14 cellular contexts compared by ENCODE assay signal in the genomic region with DNA sequence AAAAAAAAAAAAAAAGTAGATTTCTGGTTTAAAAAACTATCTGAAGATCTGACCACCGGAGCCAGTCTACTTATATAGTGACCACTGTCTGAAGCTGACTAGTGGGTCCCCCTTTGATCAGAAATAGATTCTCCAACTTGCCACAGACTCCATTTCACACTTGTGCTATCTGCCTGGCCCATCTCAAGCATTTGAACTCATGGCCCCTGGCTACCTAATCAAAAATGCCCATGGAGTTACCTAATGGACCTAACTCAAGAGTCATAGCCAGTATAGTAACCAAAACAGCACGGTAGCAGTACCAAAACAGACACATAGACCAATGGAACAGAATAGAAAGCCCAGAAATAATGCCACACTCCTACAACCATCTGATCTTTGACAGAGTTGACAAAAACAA.
"Had no signal": no experiment of that assay in that cellular context is flagged by ENCODE, and none has a peak within 500 bp of the region (broad histone marks: within the 10 kb centered on the region; RNA-seq: fewer than 3 reads in every experiment).

No MANE protein-coding gene starts in this region.

- H3K4me1 ChIP-seq: gastroesophageal sphincter, left lung, transverse colon had no signal

- H3K27me3 ChIP-seq: gastroesophageal sphincter, left lung, transverse colon had no signal

- H3K9me3 ChIP-seq: gastroesophageal sphincter, left lung, transverse colon had no signal

- DNase-seq: activated CD4-positive, alpha-beta T cell treated with anti-CD3 and anti-CD28 coated beads, Interleukin-2, amount 10 ng/mL, durations not matched to agents 7 days and 5 days; activated naive CD4-positive, alpha-beta T cell; activated naive CD8-positive, alpha-beta T cell treated with anti-CD3 and anti-CD28 coated beads, Interleukin-2, amount 10 ng/mL, durations not matched to agents 7 days and 5 days; cerebellar nuclear complex; effector memory CD4-positive, alpha-beta T cell; left lung; occipital lobe; stimulated activated CD4-positive, alpha-beta T cell treated with anti-CD3 and anti-CD28 coated beads, Interleukin-15, amount 100 ng/mL, for 24 hours; stimulated activated CD4-positive, alpha-beta T cell treated with anti-CD3 and anti-CD28 coated beads, Interleukin-4, amount 100 ng/mL, for 24 hours; stimulated activated naive CD4-positive, alpha-beta T cell treated with Interleukin-2 at 50 U/mL for 16 hours; substantia nigra; transverse colon had no signal

- H3K27ac ChIP-seq: gastroesophageal sphincter, left lung, transverse colon had no signal

- H3K36me3 ChIP-seq: gastroesophageal sphincter, left lung, transverse colon had no signal

- H3K4me3 ChIP-seq: gastroesophageal sphincter, left lung, transverse colon had no signal

- FAIRE-seq: islet of Langerhans had no signal
